Comparison of ENCODE assay signal across 20 cellular contexts in genomic region chr15:95995375-95996168, GRCh38.
A peak's percentile ranks its signal among the peaks of the same experiment; 100 is the strongest.
DNase-seq lines count a peak whose midpoint lies in the region; ATAC-seq and TF ChIP-seq lines count a peak whose summit lies in the region.
"Had no signal": no experiment of that assay in that cellular context is flagged by ENCODE, and none has a peak within 500 bp of the region (broad histone marks: within the 10 kb centered on the region; RNA-seq: fewer than 3 reads in every experiment).

No MANE protein-coding gene starts in this region.

- H3K36me3 Mint-ChIP-seq in activated naive CD4-positive, alpha-beta T cell treated with anti-CD3 and anti-CD28 coated beads, Interleukin-2, amount 50 U/mL, for 72 hours, result peaks cover 0 to 11% of the 10 kb centered on the region in 2 donors
- H3K36me3 Mint-ChIP-seq in activated naive CD4-positive, alpha-beta T cell treated with anti-CD3 and anti-CD28 coated beads for 36 hours (ENCODE audit: low read depth), result no peaks in the 10 kb centered on the region
- H3K36me3 Mint-ChIP-seq: CD4-positive, CD25-positive, alpha-beta regulatory T cell had no signal

- peaks cover 20% of the 10 kb centered on the region for H3K4me1 Mint-ChIP-seq in activated naive CD4-positive, alpha-beta T cell treated with anti-CD3 and anti-CD28 coated beads for 36 hours (ENCODE audit: low read depth)

- peak; percentile 4 for DNase-seq in A172 (ENCODE audit: low spot score)
- DNase-seq in HCEC 1CT, result peak; percentile 56
- peak; percentile 73 for DNase-seq in astrocyte of the hippocampus (ENCODE audit: low read depth, low spot score)
- peak; percentile 27 for DNase-seq in fibroblast of the aortic adventitia (ENCODE audit: low read depth)
- no peak for DNase-seq in activated CD4-positive, CD25-positive, alpha-beta regulatory T cell treated with anti-CD3 and anti-CD28 coated beads, Interleukin-2, amount 50 U/mL, for 72 hours
- no peak for DNase-seq in activated naive CD4-positive, alpha-beta T cell treated with anti-CD3 and anti-CD28 coated beads, Interleukin-2, amount 50 U/mL, for 72 hours (ENCODE audit: low spot score in 2 of 2)
- no peak for DNase-seq in activated naive CD4-positive, alpha-beta T cell treated with anti-CD3 and anti-CD28 coated beads for 36 hours
- DNase-seq: adrenal gland; cerebellar nuclear complex; NCI-H1048; NCI-H2081; NCI-H748 treated with DMSO at 0.1 percent for 48 hours; right cardiac atrium; stimulated activated naive CD8-positive, alpha-beta T cell treated with anti-CD3 and anti-CD28 coated beads, Interleukin-15, Interleukin-2, amounts not matched to agents 100 U/mL and 50 U/mL, for 24 hours had no signal

- no peak overlapping the region for H3K4me3 ChIP-seq in fibroblast of the aortic adventitia (ENCODE audit: low read depth, low read length)
- H3K4me3 ChIP-seq: adrenal gland, gastroesophageal sphincter, SK-N-MC had no signal

- no peak for TF ChIP-seq CTCF in fibroblast of the aortic adventitia (IDR thresholded peaks at IDR 0.05; ENCODE audit: insufficient read depth, low read length)

- no peak overlapping the region for H3K4me3 Mint-ChIP-seq in activated naive CD4-positive, alpha-beta T cell treated with anti-CD3 and anti-CD28 coated beads for 36 hours
- H3K4me3 Mint-ChIP-seq: activated CD8-positive, alpha-beta memory T cell treated with anti-CD3 and anti-CD28 coated beads, Interleukin-2, amount 10 ng/mL, durations not matched to agents 7 days and 5 days had no signal

- peaks cover 4 to 6% of the 10 kb centered on the region in 2 donors for H3K9me3 Mint-ChIP-seq in activated naive CD4-positive, alpha-beta T cell treated with anti-CD3 and anti-CD28 coated beads, Interleukin-2, amount 50 U/mL, for 72 hours
- H3K9me3 Mint-ChIP-seq in activated naive CD4-positive, alpha-beta T cell treated with anti-CD3 and anti-CD28 coated beads for 36 hours, result no peaks in the 10 kb centered on the region
- H3K9me3 Mint-ChIP-seq: activated T-helper 2 cell treated with anti-CD3 and anti-CD28 coated beads, Interferon-gamma antibody, Interleukin-2, Interleukin-4, amounts not matched to agents 10 μg/mL and 5 μg/mL and 100 μg/mL, durations not matched to agents 14 hours and 24 hours and 36 hours had no signal

- no peak overlapping the region for H3K27ac Mint-ChIP-seq in activated naive CD4-positive, alpha-beta T cell treated with anti-CD3 and anti-CD28 coated beads, Interleukin-2, amount 50 U/mL, for 72 hours
- no peak overlapping the region for H3K27ac Mint-ChIP-seq in activated naive CD4-positive, alpha-beta T cell treated with anti-CD3 and anti-CD28 coated beads for 36 hours
- H3K27ac Mint-ChIP-seq: activated CD8-positive, alpha-beta memory T cell treated with anti-CD3 and anti-CD28 coated beads, Interleukin-2, amount 10 ng/mL, durations not matched to agents 7 days and 5 days; activated T-helper 2 cell treated with anti-CD3 and anti-CD28 coated beads, Interferon-gamma antibody, Interleukin-2, Interleukin-4, amounts not matched to agents 10 μg/mL and 5 μg/mL and 100 μg/mL, durations not matched to agents 14 hours and 24 hours and 36 hours; CD4-positive, CD25-positive, alpha-beta regulatory T cell had no signal

- CTCF ChIA-PET in activated naive CD4-positive, alpha-beta T cell treated with anti-CD3 and anti-CD28 coated beads for 36 hours (lab: Charles Lee), result no interaction called here

- intact Hi-C loops in activated naive CD4-positive, alpha-beta T cell treated with anti-CD3 and anti-CD28 coated beads for 36 hours (cut with micrococcal nuclease), result no loop called here

- peaks cover 27% of the 10 kb centered on the region for H3K27me3 Mint-ChIP-seq in activated naive CD4-positive, alpha-beta T cell treated with anti-CD3 and anti-CD28 coated beads for 36 hours (ENCODE audit: low read depth)

- ATAC-seq in HG03520 (IDR thresholded peaks at IDR 0.05; ENCODE audit: unreplicated experiment), result no peak
- no peak for ATAC-seq in activated naive CD4-positive, alpha-beta T cell treated with anti-CD3 and anti-CD28 coated beads, Interleukin-2, amount 50 U/mL, for 72 hours
- ATAC-seq: activated CD8-positive, alpha-beta memory T cell treated with anti-CD3 and anti-CD28 coated beads, Interleukin-2, amount 10 ng/mL, durations not matched to agents 7 days and 5 days; gastroesophageal sphincter; right cardiac atrium; stimulated activated naive CD8-positive, alpha-beta T cell treated with anti-CD3 and anti-CD28 coated beads, Interleukin-15, Interleukin-2, amounts not matched to agents 100 U/mL and 50 U/mL, for 24 hours had no signal

Comparison
In these comparisons a context has a peak if more than half of its experiments do, and no peak if none do; other contexts are left out.
1. DNase-seq: peak in A172 (single experiment), HCEC 1CT (single experiment), astrocyte of the hippocampus (single experiment) and fibroblast of the aortic adventitia (single experiment); none in activated CD4-positive, CD25-positive, alpha-beta regulatory T cell treated with anti-CD3 and anti-CD28 coated beads, Interleukin-2, amount 50 U/mL, for 72 hours (single experiment), activated naive CD4-positive, alpha-beta T cell treated with anti-CD3 and anti-CD28 coated beads, Interleukin-2, amount 50 U/mL, for 72 hours (0 of 2) and activated naive CD4-positive, alpha-beta T cell treated with anti-CD3 and anti-CD28 coated beads for 36 hours (single experiment).